8 cellular contexts compared by ENCODE assay signal in genomic region chr15:63599401-63600000, GRCh38. TPM values are rescaled to one million over a fixed set of nuclear protein-coding genes. Genes with fewer than 3 reads are reported as not detected.
DNase-seq lines count a peak whose midpoint lies in the region; ATAC-seq and TF ChIP-seq lines count a peak whose summit lies in the region.

No MANE protein-coding gene starts in this region.

- H3K27me3 Mint-ChIP-seq in activated T-cell treated with anti-CD3 and anti-CD28 coated beads, Interleukin-2, amount 50 U/mL, for 4 hours (ENCODE audit: low read depth): no peaks in the 10 kb centered on the region
- H3K27me3 Mint-ChIP-seq in nephron progenitor cell (ENCODE audit: low read depth, poor library complexity): peaks cover 28% of the 10 kb centered on the region

- peak overlapping the region; percentile 66 for H3K4me3 ChIP-seq in fibroblast of mammary gland (ENCODE audit: control insufficient read depth, low read depth, low read length)

- no peak overlapping the region for H3K27ac Mint-ChIP-seq in nephron progenitor cell

- H3K4me1 Mint-ChIP-seq in activated T-cell treated with anti-CD3 and anti-CD28 coated beads, Interleukin-2, amount 50 U/mL, for 4 hours (ENCODE audit: low read depth): peaks cover 59% of the 10 kb centered on the region
- H3K4me1 Mint-ChIP-seq in nephron progenitor cell: peaks cover 63% of the 10 kb centered on the region

- peak in 1 of 2 donors; percentile 6 for ATAC-seq in activated T-cell treated with anti-CD3 and anti-CD28 coated beads, Interleukin-2, amount 50 U/mL, for 4 hours
- no peak for ATAC-seq in HG02884 (IDR thresholded peaks at IDR 0.05; ENCODE audit: unreplicated experiment)

- peak; percentile 27 for DNase-seq in NOMO-1 (lab: John Stamatoyannopoulos, UW; ENCODE audit: unreplicated experiment in 2 of 2)
- DNase-seq in NOMO-1 treated with dmso at 0.1 percent for 144 hours (lab: John Stamatoyannopoulos, UW; ENCODE audit: unreplicated experiment): no peak
- DNase-seq in NCI-H2081 treated with DMSO at 0.1 percent for 48 hours (lab: John Stamatoyannopoulos, UW): peak; percentile 49
- peak; percentile 33 for DNase-seq in activated T-cell treated with anti-CD3 and anti-CD28 coated beads, Interleukin-2, amount 50 U/mL, for 4 hours
- peak; percentile 51 for DNase-seq in fibroblast of mammary gland (ENCODE audit: low read depth)
- DNase-seq in nephron progenitor cell: no peak
- peak; percentile 71 for DNase-seq in ureter (ENCODE audit: low spot score)

- TF ChIP-seq CTCF in fibroblast of mammary gland (conservative IDR thresholded peaks at IDR 0.05; ENCODE audit: control insufficient read depth, insufficient read depth, low read depth, low read length) (peak; percentile 67), nephron progenitor cell (IDR thresholded peaks at IDR 0.05) (no peak)

- no peaks in the 10 kb centered on the region for H3K9me3 Mint-ChIP-seq in activated T-cell treated with anti-CD3 and anti-CD28 coated beads, Interleukin-2, amount 50 U/mL, for 4 hours
- H3K9me3 Mint-ChIP-seq in nephron progenitor cell: no peaks in the 10 kb centered on the region

- peaks cover 1% of the 10 kb centered on the region for H3K36me3 Mint-ChIP-seq in activated T-cell treated with anti-CD3 and anti-CD28 coated beads, Interleukin-2, amount 50 U/mL, for 4 hours (ENCODE audit: insufficient read depth)
- H3K36me3 Mint-ChIP-seq in nephron progenitor cell (ENCODE audit: low read depth): peaks cover 3% of the 10 kb centered on the region

- peak overlapping the region; percentile 87 for H3K4me3 Mint-ChIP-seq in activated T-cell treated with anti-CD3 and anti-CD28 coated beads, Interleukin-2, amount 50 U/mL, for 4 hours
- peak overlapping the region; percentile 74 for H3K4me3 Mint-ChIP-seq in nephron progenitor cell

RNA-seq across cellular contexts. Expression of gene FBXL22, which starts 2.3 kb away (rescaled TPM):
- 1 to 10 TPM in 1 of 3 donors, under 1 TPM in 2; 0.79 to 1.2 (median 0.87) TPM for total RNA-seq in activated T-cell treated with anti-CD3 and anti-CD28 coated beads, Interleukin-2, amount 50 U/mL, for 4 hours
- 13.3 TPM for total RNA-seq in ureter

Comparison
In these comparisons a context has a peak if more than half of its experiments do, and no peak if none do; other contexts are left out.
1. DNase-seq: peak in NOMO-1 (2 of 2), NCI-H2081 treated with DMSO at 0.1 percent for 48 hours (single experiment), activated T-cell treated with anti-CD3 and anti-CD28 coated beads, Interleukin-2, amount 50 U/mL, for 4 hours (single experiment), fibroblast of mammary gland (single experiment) and ureter (single experiment); none in NOMO-1 treated with dmso at 0.1 percent for 144 hours (single experiment) and nephron progenitor cell (single experiment).